9 cellular contexts compared by ENCODE assay signal in the genomic region with DNA sequence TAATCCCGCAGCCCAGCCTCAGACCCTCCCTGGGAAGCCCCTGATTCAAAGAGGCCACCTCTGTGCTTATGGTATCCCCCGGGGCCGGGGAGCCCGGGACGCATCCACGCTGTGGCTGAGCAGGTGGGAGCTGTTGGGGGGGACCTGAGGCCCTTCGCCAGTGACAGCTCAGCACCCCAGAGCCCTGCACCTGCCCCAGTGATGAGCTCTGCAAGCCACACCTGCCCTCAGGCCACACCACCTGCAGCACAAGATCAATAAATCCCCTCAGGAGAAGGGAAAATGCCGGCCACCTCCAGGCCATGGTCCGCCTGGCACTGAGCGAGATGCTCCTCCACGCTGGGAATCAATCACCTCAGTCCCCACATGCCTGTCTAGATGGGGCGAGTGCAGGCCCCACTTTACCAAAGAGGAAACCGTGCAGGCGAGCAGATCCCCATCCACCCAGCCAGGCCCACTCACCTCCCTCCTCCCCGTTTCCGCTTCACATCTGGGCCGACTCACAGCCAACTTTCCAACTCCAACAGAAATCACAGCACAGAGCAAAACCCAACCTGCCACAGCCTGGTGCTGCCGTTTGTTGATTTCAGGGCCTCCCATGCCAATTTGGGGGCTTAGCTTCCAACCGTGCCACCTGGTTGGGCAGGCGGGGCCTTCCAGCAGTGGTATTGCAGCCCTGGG. TPM values are rescaled to one million over a fixed set of nuclear protein-coding genes. Genes with fewer than 3 reads are reported as not detected.
DNase-seq lines count a peak whose midpoint lies in the region; ATAC-seq and TF ChIP-seq lines count a peak whose summit lies in the region.
"Had no signal": no experiment of that assay in that cellular context is flagged by ENCODE, and none has a peak within 500 bp of the region (broad histone marks: within the 10 kb centered on the region; RNA-seq: fewer than 3 reads in every experiment).

No MANE protein-coding gene starts in this region.

- ATAC-seq in RWPE2 (ENCODE audit: low read depth) (no peak), GM21737 (IDR thresholded peaks at IDR 0.05; ENCODE audit: unreplicated experiment) (no peak), GM18519 (IDR thresholded peaks at IDR 0.05; ENCODE audit: low FRiP score, unreplicated experiment) (no peak), HG02610 (IDR thresholded peaks at IDR 0.05; ENCODE audit: unreplicated experiment) (no peak)

- WGBS in spleen, 5 donors, result 12 to 40% (median 23%) methylated on average over 11 to 20 of the region's 20 CpGs

- H3K4me1 ChIP-seq in RWPE2 (ENCODE audit: insufficient read depth, poor library complexity, severe bottlenecking) (peaks cover 37% of the 10 kb centered on the region), spleen (peaks cover 44 to 100% (median 84%) of the 10 kb centered on the region in 6 donors)

- H3K36me3 ChIP-seq in RWPE2 (ENCODE audit: low read depth) (peaks cover 72% of the 10 kb centered on the region), spleen (peaks cover 0 to 62% (median 32%) of the 10 kb centered on the region in 6 donors)
- H3K36me3 ChIP-seq: cardiac muscle cell had no signal

- no peak for TF ChIP-seq CTCF in GM12875 (IDR thresholded peaks at IDR 0.05; ENCODE audit: borderline replicate concordance, insufficient read depth, low read depth, low read length)
- TF ChIP-seq CTCF in RWPE2 (IDR thresholded peaks at IDR 0.05; ENCODE audit: poor library complexity, severe bottlenecking), result no peak
- TF ChIP-seq CTCF in spleen (IDR thresholded peaks at IDR 0.05 in 8 of 11, conservative IDR thresholded peaks at IDR 0.05 in 3 of 11), result no peak

- DNase-seq in RWPE2 (ENCODE audit: low spot score) (no peak), spleen (peak; percentile 90), DMS79 (lab: John Stamatoyannopoulos, UW) (no peak)

- peak overlapping the region; percentile 99 for H3K27ac ChIP-seq in RWPE2 (ENCODE audit: poor library complexity, severe bottlenecking)
- peak overlapping the region; percentile 30 for H3K27ac ChIP-seq in angular gyrus (ENCODE audit: low read depth, low read length)
- H3K27ac ChIP-seq in spleen, result peak overlapping the region; percentile 83 to 98 (median 95)
- H3K27ac ChIP-seq: cardiac muscle cell had no signal

- H3K4me3 ChIP-seq in GM12875 (ENCODE audit: low read depth, low read length) (peak overlapping the region; percentile 80), RWPE2 (ENCODE audit: severe bottlenecking) (no peak overlapping the region), spleen (peak overlapping the region; percentile 58 to 93 (median 72))
- H3K4me3 ChIP-seq: cardiac muscle cell had no signal

- no peak for TF ChIP-seq POLR2A in spleen (IDR thresholded peaks at IDR 0.05)

- H3K9me3 ChIP-seq in RWPE2 (ENCODE audit: severe bottlenecking) (no peaks in the 10 kb centered on the region), spleen (no peaks in the 10 kb centered on the region)

- intact Hi-C loops in spleen (cut with DNase I; ENCODE audit: low total_unique reads), result no loop called here

- H3K27me3 ChIP-seq in RWPE2 (ENCODE audit: insufficient read depth, poor library complexity, severe bottlenecking), result no peaks in the 10 kb centered on the region
- H3K27me3 ChIP-seq in spleen (replicated peaks in 1 of 7), result no peaks in the 10 kb centered on the region
- H3K27me3 ChIP-seq: cardiac muscle cell had no signal

RNA-seq across cellular contexts. Expression of a gene that starts 12.8 kb away (rescaled TPM):
- total RNA-seq in spleen, result 100 to 1,000 TPM in 5 of 7 donors, 10 to 100 TPM in 2; 80.8 to 161 (median 124) TPM
- polyA plus RNA-seq in spleen, result 10 to 100 TPM; 24.2 to 48.7 (median 37.6) TPM

RNA-seq across cellular contexts. Expression of a gene that starts 13.4 kb away (rescaled TPM):
- total RNA-seq in spleen, result 1 to 10 TPM; 1.9 to 5.8 (median 3.7) TPM
- polyA plus RNA-seq in spleen, result 10 to 100 TPM; 13.6 to 25.9 (median 16.7) TPM

RNA-seq across cellular contexts. Expression of a gene that starts 32.3 kb away (rescaled TPM):
- 100 to 1,000 TPM; 212 to 389 (median 265) TPM for total RNA-seq in spleen
- polyA plus RNA-seq in spleen, result 100 to 1,000 TPM in 1 of 3 donors, 10 to 100 TPM in 2; 88.2 to 154 (median 90.0) TPM

Comparison
In these comparisons a context has a peak if more than half of its experiments do, and no peak if none do; other contexts are left out.
1. H3K27ac ChIP-seq: peak in every context shown above with its lines; median percentile 99 in RWPE2; 95 in spleen; 30 in angular gyrus.